ENCODE assay signal across 10 cellular contexts in the genomic region with DNA sequence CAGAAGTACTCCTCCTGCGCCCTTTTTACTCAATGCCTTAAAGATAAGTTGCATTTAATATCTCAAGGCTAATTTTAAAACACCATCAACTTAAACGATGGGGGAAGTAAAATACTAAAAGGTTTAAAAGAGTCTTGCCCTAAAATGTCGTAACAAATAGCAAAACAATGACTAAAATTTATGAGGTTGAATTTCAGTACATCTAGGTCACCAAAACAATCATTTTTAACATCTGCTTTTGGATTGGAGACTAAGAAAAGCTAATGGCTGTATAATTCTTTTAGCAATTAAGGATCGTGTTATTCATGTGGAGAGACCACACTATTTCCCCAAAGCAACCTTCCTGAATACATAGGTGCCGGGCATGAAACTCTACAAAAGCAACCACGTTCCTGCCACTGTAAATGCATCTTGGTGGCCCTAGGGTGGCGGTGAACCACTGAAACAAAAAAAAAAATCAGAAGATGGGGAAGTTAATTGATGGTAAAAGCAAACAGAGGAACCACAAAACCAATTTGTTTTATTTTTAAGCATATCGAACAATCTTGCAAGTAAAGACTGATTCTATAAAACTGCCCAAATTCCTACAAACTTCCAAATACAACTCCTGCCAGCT. TPM values are rescaled to one million over a fixed set of nuclear protein-coding genes. Genes with fewer than 3 reads are reported as not detected.
DNase-seq lines count a peak whose midpoint lies in the region; ATAC-seq, FAIRE-seq and TF ChIP-seq lines count a peak whose summit lies in the region.
"Had no signal": no experiment of that assay in that cellular context is flagged by ENCODE, and none has a peak within 500 bp of the region (broad histone marks: within the 10 kb centered on the region; RNA-seq: fewer than 3 reads in every experiment).

No MANE protein-coding gene starts in this region.

- H3K4me3 Mint-ChIP-seq in T-helper 2 cell treated with Interferon-gamma antibody and Interleukin-4, amounts not matched to agents 5 μg/mL and 100 μg/mL, for 36 hours: peak overlapping the region; percentile 32

- TF ChIP-seq EP300 in gastroesophageal sphincter (IDR thresholded peaks at IDR 0.05): no peak

- H3K27ac ChIP-seq in A673 (ENCODE audit: low read depth, low read length, poor library complexity, severe bottlenecking) (peak overlapping the region; percentile 7), gastroesophageal sphincter (peak overlapping the region in 3 of 4 donors; percentile 30 to 66 (median 35)), right atrium auricular region (peak overlapping the region in 1 of 2 donors; percentile 32)

- peak overlapping the region; percentile 49 for H3K27ac Mint-ChIP-seq in T-helper 2 cell treated with Interferon-gamma antibody and Interleukin-4, amounts not matched to agents 5 μg/mL and 100 μg/mL, for 36 hours

- H3K27me3 Mint-ChIP-seq in T-helper 2 cell treated with Interferon-gamma antibody and Interleukin-4, amounts not matched to agents 5 μg/mL and 100 μg/mL, for 36 hours (ENCODE audit: low read depth): no peaks in the 10 kb centered on the region

- TSS peak; percentile 1 for BruUV-seq in A673 (replicated peaks; lab: Mats Ljungman, UMichigan)

- WGBS in gastroesophageal sphincter (ENCODE audit: low coverage in 1 of 2), 2 donors: 45 to 53% methylated on average over 6 to 8 of the region's 8 CpGs

- FAIRE-seq in GM19239 (lab: Jason Lieb, UNC): peak; percentile 69

- H3K27me3 ChIP-seq in A673 (replicated peaks; ENCODE audit: insufficient read depth, low read depth, low read length, poor library complexity): no peaks in the 10 kb centered on the region
- H3K27me3 ChIP-seq in gastroesophageal sphincter: no peaks in the 10 kb centered on the region
- no peaks in the 10 kb centered on the region for H3K27me3 ChIP-seq in right atrium auricular region

- no peak for ATAC-seq in gastroesophageal sphincter
- ATAC-seq in HG02973 (IDR thresholded peaks at IDR 0.05; ENCODE audit: unreplicated experiment): no peak
- ATAC-seq in HG03159 (IDR thresholded peaks at IDR 0.05; ENCODE audit: unreplicated experiment): no peak

- TF ChIP-seq POLR2A in gastroesophageal sphincter (IDR thresholded peaks at IDR 0.05): no peak

- H3K4me1 ChIP-seq in A673 (ENCODE audit: insufficient read depth, low read length, poor library complexity, severe bottlenecking) (peaks cover 19% of the 10 kb centered on the region), gastroesophageal sphincter (peaks cover 7 to 100% (median 33%) of the 10 kb centered on the region in 3 donors), right atrium auricular region (peaks cover 0 to 41% of the 10 kb centered on the region in 2 donors)

- CTCF ChIA-PET in A673 (lab: Charles Lee): no interaction called here
- CTCF ChIA-PET in HEK293T (lab: Yijun Ruan, JAX): interaction anchor here (0.5 kb wide), 1 partner anchor 94 kb away, joined by 8 read pairs; no protein-coding TSS in a partner anchor

- POLR2A ChIA-PET in A673 (lab: Charles Lee; ENCODE audit: low non-redundant PET) (no interaction called here), HEK293T (lab: Yijun Ruan, JAX) (no interaction called here)

- peaks cover 50% of the 10 kb centered on the region for H3K4me1 Mint-ChIP-seq in T-helper 2 cell treated with Interferon-gamma antibody and Interleukin-4, amounts not matched to agents 5 μg/mL and 100 μg/mL, for 36 hours (ENCODE audit: low read depth)

- no peaks in the 10 kb centered on the region for H3K9me3 Mint-ChIP-seq in T-helper 2 cell treated with Interferon-gamma antibody and Interleukin-4, amounts not matched to agents 5 μg/mL and 100 μg/mL, for 36 hours

- H3K4me3 ChIP-seq in A673 (ENCODE audit: low read depth, low read length, poor library complexity, severe bottlenecking) (no peak overlapping the region), gastroesophageal sphincter (no peak overlapping the region), right atrium auricular region (no peak overlapping the region)

- H3K36me3 Mint-ChIP-seq in T-helper 2 cell treated with Interferon-gamma antibody and Interleukin-4, amounts not matched to agents 5 μg/mL and 100 μg/mL, for 36 hours (ENCODE audit: low read depth): peaks cover 9% of the 10 kb centered on the region

- no peaks in the 10 kb centered on the region for H3K9me3 ChIP-seq in A673 (ENCODE audit: low read depth, low read length, poor library complexity, severe bottlenecking)
- H3K9me3 ChIP-seq in gastroesophageal sphincter: no peaks in the 10 kb centered on the region
- H3K9me3 ChIP-seq in right atrium auricular region: no peaks in the 10 kb centered on the region

- intact Hi-C loops in A673 (cut with micrococcal nuclease; ENCODE audit: unreplicated experiment): no loop called here

- TF ChIP-seq CTCF in A673 (conservative IDR thresholded peaks at IDR 0.05; ENCODE audit: low read depth, low read length): no peak
- TF ChIP-seq CTCF in gastroesophageal sphincter (IDR thresholded peaks at IDR 0.05): no peak
- no peak for TF ChIP-seq CTCF in right atrium auricular region (IDR thresholded peaks at IDR 0.05)

- H3K36me3 ChIP-seq in A673 (ENCODE audit: insufficient read depth, low read length, poor library complexity, severe bottlenecking): peaks cover 3% of the 10 kb centered on the region
- no peaks in the 10 kb centered on the region for H3K36me3 ChIP-seq in gastroesophageal sphincter
- no peaks in the 10 kb centered on the region for H3K36me3 ChIP-seq in right atrium auricular region

- no peak for DNase-seq in A673 (ENCODE audit: low spot score)
- DNase-seq in GM19239 (ENCODE audit: insufficient read length, low spot score): no peak
- no peak for DNase-seq in T-helper 2 cell treated with Interferon-gamma antibody and Interleukin-4, amounts not matched to agents 5 μg/mL and 100 μg/mL, for 36 hours (ENCODE audit: low spot score)
- no peak for DNase-seq in HEK293T (ENCODE audit: extremely low spot score)
- DNase-seq in right atrium auricular region (ENCODE audit: low spot score): no peak
- DNase-seq: hypothalamus, NCI-H2107 had no signal

TF ChIP-seq in HEK293T, 16 proteins besides CTCF, POLR2A, EP300 and RAD21:
- TF ChIP-seq L3MBTL2 (conservative IDR thresholded peaks at IDR 0.05): no peak
- TF ChIP-seq FOXA1 (IDR thresholded peaks at IDR 0.05): no peak

RNA-seq across cellular contexts. Expression of gene CELF1, which starts 45.8 kb away (rescaled TPM):
- total RNA-seq in A673 (2021) (246 and 257 TPM in 2 replicates), gastroesophageal sphincter (100 to 1,000 TPM in 3 of 4 donors, 10 to 100 TPM in 1; 82.2 to 146 (median 106) TPM), right atrium auricular region (10 to 100 TPM; 57.1 to 65.9 TPM)

RNA-seq across cellular contexts. Expression of gene RAPSN, which starts 58.2 kb away (rescaled TPM):
- 1.0 TPM in 2 replicates for total RNA-seq in A673 (2021)
- total RNA-seq in gastroesophageal sphincter: under 1 TPM in 2 of 4 donors, not detected in 2; 0.23 to 0.27 TPM
- not detected for total RNA-seq in right atrium auricular region

RNA-seq across cellular contexts. Expression of gene PTPMT1, which starts 58.3 kb away (rescaled TPM):
- total RNA-seq in A673 (2021): 68.1 and 74.3 TPM in 2 replicates
- 10 to 100 TPM; 70.0 to 95.7 (median 83.6) TPM for total RNA-seq in gastroesophageal sphincter
- total RNA-seq in right atrium auricular region: 10 to 100 TPM; 26.9 to 50.1 TPM
